1 cellular context compared by ENCODE assay signal in genomic region chr1:187959062-187959461, GRCh38.
A peak's percentile ranks its signal among the peaks of the same experiment; 100 is the strongest.
TF ChIP-seq lines count a peak whose summit lies in the region.

No MANE protein-coding gene starts in this region.

TF ChIP-seq in GM12878, 131 proteins besides CTCF, POLR2A, EP300 and RAD21 (continued from another document):
- TF ChIP-seq CUX1 (IDR thresholded peaks at IDR 0.05; ENCODE audit: insufficient replicate concordance, low read depth, low read length): no peak
- TF ChIP-seq NFIC (IDR thresholded peaks at IDR 0.05; ENCODE audit: low read depth, low read length): peak; percentile 64; the same call in 1 of the 2 replicates
- no peak for TF ChIP-seq ZNF207 (IDR thresholded peaks at IDR 0.05; ENCODE audit: borderline replicate concordance)
- TF ChIP-seq CBFB (IDR thresholded peaks at IDR 0.05; ENCODE audit: low read depth): no peak
- TF ChIP-seq BACH1 (IDR thresholded peaks at IDR 0.05; ENCODE audit: borderline replicate concordance): peak; percentile 18; the same call in 1 of the 2 replicates
- no peak for TF ChIP-seq RUNX3 (IDR thresholded peaks at IDR 0.05; ENCODE audit: low read length)
- TF ChIP-seq PKNOX1 (IDR thresholded peaks at IDR 0.05): 0 out of 2 replicates have a peak, but pooled peaks have one; percentile 44
- TF ChIP-seq NKRF (conservative IDR thresholded peaks at IDR 0.05): no peak
- TF ChIP-seq JUNB (IDR thresholded peaks at IDR 0.05): peak; percentile 66
- TF ChIP-seq SPI1 (IDR thresholded peaks at IDR 0.05; ENCODE audit: borderline replicate concordance, insufficient read depth, low read depth, low read length): peak; percentile 71; the same call in 1 of the 2 replicates
- no peak for TF ChIP-seq NBN (IDR thresholded peaks at IDR 0.05)
- no peak for TF ChIP-seq KDM1A (IDR thresholded peaks at IDR 0.05; ENCODE audit: borderline replicate concordance)
TF ChIP-seq in GM12878: peak in this region for 6.
